Comparison of ENCODE assay signal across 1 cellular context in the genomic region with DNA sequence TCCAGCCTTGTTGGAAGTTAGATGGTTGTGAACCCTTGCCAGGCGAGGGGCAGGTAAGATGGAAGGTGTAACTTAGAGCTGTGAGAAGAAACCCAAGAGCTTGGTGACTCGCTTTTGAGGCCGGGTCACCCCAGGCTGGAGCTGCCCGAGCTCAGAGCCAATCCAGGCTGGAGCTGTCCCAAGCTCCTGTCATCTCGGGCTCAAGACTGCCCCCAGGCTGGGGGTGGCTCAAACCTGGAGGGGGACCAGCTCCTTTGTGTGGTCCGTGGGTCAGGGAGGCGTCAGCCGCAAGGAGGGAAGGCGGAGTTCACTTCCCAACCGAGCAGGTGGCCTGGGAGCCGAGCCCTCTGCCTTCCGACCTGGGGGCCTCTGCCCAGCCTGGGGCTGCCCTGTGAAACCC.
TF ChIP-seq lines count a peak whose summit lies in the region.

No MANE protein-coding gene starts in this region.

TF ChIP-seq in HEK293, 187 proteins besides CTCF, POLR2A, EP300 and RAD21 (continued from another document):
- TF ChIP-seq, protein P1, sequence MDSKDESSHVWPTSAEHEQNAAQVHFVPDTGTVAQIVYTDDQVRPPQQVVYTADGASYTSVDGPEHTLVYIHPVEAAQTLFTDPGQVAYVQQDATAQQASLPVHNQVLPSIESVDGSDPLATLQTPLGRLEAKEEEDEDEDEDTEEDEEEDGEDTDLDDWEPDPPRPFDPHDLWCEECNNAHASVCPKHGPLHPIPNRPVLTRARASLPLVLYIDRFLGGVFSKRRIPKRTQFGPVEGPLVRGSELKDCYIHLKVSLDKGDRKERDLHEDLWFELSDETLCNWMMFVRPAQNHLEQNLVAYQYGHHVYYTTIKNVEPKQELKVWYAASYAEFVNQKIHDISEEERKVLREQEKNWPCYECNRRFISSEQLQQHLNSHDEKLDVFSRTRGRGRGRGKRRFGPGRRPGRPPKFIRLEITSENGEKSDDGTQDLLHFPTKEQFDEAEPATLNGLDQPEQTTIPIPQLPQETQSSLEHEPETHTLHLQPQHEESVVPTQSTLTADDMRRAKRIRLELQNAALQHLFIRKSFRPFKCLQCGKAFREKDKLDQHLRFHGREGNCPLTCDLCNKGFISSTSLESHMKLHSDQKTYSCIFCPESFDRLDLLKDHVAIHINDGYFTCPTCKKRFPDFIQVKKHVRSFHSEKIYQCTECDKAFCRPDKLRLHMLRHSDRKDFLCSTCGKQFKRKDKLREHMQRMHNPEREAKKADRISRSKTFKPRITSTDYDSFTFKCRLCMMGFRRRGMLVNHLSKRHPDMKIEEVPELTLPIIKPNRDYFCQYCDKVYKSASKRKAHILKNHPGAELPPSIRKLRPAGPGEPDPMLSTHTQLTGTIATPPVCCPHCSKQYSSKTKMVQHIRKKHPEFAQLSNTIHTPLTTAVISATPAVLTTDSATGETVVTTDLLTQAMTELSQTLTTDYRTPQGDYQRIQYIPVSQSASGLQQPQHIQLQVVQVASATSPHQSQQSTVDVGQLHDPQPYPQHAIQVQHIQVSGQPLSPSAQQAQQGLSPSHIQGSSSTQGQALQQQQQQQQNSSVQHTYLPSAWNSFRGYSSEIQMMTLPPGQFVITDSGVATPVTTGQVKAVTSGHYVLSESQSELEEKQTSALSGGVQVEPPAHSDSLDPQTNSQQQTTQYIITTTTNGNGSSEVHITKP (tag by site-specific recombination; IDR thresholded peaks at IDR 0.05), result peak; percentile 37; the same call in 1 of the 2 replicates
- TF ChIP-seq ZNF830 (tag by site-specific recombination; IDR thresholded peaks at IDR 0.05; ENCODE audit: low read depth) (no peak), ZNF529 (tag by site-specific recombination; IDR thresholded peaks at IDR 0.05; ENCODE audit: insufficient replicate concordance) (no peak), ZNF626 (tag by site-specific recombination; IDR thresholded peaks at IDR 0.05) (no peak), ZNF558 (tag by site-specific recombination; IDR thresholded peaks at IDR 0.05) (no peak), ZFP37 (tag by site-specific recombination; IDR thresholded peaks at IDR 0.05) (no peak), TRIM28 (IDR thresholded peaks at IDR 0.05; ENCODE audit: borderline replicate concordance, low read length) (no peak), YY1 (tag by site-specific recombination; IDR thresholded peaks at IDR 0.05) (no peak), GLIS1 (tag by site-specific recombination; IDR thresholded peaks at IDR 0.05) (no peak), ZNF777 (tag by site-specific recombination; IDR thresholded peaks at IDR 0.05; ENCODE audit: borderline replicate concordance) (no peak)
- TF ChIP-seq, protein P2, sequence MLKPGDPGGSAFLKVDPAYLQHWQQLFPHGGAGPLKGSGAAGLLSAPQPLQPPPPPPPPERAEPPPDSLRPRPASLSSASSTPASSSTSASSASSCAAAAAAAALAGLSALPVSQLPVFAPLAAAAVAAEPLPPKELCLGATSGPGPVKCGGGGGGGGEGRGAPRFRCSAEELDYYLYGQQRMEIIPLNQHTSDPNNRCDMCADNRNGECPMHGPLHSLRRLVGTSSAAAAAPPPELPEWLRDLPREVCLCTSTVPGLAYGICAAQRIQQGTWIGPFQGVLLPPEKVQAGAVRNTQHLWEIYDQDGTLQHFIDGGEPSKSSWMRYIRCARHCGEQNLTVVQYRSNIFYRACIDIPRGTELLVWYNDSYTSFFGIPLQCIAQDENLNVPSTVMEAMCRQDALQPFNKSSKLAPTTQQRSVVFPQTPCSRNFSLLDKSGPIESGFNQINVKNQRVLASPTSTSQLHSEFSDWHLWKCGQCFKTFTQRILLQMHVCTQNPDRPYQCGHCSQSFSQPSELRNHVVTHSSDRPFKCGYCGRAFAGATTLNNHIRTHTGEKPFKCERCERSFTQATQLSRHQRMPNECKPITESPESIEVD (tag by site-specific recombination; IDR thresholded peaks at IDR 0.05), result no peak
- TF ChIP-seq, protein P3, sequence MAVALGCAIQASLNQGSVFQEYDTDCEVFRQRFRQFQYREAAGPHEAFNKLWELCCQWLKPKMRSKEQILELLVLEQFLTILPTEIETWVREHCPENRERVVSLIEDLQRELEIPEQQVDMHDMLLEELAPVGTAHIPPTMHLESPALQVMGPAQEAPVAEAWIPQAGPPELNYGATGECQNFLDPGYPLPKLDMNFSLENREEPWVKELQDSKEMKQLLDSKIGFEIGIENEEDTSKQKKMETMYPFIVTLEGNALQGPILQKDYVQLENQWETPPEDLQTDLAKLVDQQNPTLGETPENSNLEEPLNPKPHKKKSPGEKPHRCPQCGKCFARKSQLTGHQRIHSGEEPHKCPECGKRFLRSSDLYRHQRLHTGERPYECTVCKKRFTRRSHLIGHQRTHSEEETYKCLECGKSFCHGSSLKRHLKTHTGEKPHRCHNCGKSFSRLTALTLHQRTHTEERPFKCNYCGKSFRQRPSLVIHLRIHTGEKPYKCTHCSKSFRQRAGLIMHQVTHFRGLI (tag by site-specific recombination; IDR thresholded peaks at IDR 0.05), result no peak
- TF ChIP-seq, protein P4, sequence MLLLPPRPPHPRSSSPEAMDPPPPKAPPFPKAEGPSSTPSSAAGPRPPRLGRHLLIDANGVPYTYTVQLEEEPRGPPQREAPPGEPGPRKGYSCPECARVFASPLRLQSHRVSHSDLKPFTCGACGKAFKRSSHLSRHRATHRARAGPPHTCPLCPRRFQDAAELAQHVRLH (tag by site-specific recombination; IDR thresholded peaks at IDR 0.05), result no peak
- TF ChIP-seq, protein P5, sequence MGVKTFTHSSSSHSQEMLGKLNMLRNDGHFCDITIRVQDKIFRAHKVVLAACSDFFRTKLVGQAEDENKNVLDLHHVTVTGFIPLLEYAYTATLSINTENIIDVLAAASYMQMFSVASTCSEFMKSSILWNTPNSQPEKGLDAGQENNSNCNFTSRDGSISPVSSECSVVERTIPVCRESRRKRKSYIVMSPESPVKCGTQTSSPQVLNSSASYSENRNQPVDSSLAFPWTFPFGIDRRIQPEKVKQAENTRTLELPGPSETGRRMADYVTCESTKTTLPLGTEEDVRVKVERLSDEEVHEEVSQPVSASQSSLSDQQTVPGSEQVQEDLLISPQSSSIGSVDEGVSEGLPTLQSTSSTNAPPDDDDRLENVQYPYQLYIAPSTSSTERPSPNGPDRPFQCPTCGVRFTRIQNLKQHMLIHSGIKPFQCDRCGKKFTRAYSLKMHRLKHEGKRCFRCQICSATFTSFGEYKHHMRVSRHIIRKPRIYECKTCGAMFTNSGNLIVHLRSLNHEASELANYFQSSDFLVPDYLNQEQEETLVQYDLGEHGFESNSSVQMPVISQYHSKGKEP (tag by site-specific recombination; IDR thresholded peaks at IDR 0.05), result no peak
- TF ChIP-seq, protein P6, sequence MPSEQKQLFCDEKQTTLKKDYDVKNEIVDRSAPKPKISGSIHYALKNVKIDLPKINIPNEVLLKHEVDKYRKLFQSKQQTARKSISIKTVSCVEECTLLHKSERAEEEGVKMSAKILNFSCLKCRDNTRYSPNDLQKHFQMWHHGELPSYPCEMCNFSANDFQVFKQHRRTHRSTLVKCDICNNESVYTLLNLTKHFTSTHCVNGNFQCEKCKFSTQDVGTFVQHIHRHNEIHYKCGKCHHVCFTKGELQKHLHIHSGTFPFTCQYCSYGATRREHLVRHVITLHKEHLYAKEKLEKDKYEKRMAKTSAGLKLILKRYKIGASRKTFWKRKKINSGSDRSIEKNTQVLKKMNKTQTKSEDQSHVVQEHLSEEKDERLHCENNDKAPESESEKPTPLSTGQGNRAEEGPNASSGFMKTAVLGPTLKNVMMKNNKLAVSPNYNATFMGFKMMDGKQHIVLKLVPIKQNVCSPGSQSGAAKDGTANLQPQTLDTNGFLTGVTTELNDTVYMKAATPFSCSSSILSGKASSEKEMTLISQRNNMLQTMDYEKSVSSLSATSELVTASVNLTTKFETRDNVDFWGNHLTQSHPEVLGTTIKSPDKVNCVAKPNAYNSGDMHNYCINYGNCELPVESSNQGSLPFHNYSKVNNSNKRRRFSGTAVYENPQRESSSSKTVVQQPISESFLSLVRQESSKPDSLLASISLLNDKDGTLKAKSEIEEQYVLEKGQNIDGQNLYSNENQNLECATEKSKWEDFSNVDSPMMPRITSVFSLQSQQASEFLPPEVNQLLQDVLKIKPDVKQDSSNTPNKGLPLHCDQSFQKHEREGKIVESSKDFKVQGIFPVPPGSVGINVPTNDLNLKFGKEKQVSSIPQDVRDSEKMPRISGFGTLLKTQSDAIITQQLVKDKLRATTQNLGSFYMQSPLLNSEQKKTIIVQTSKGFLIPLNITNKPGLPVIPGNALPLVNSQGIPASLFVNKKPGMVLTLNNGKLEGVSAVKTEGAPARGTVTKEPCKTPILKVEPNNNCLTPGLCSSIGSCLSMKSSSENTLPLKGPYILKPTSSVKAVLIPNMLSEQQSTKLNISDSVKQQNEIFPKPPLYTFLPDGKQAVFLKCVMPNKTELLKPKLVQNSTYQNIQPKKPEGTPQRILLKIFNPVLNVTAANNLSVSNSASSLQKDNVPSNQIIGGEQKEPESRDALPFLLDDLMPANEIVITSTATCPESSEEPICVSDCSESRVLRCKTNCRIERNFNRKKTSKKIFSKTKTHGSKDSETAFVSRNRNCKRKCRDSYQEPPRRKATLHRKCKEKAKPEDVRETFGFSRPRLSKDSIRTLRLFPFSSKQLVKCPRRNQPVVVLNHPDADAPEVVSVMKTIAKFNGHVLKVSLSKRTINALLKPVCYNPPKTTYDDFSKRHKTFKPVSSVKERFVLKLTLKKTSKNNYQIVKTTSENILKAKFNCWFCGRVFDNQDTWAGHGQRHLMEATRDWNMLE (tag by site-specific recombination; conservative IDR thresholded peaks at IDR 0.05; ENCODE audit: low read depth), result no peak
- TF ChIP-seq, protein P7, sequence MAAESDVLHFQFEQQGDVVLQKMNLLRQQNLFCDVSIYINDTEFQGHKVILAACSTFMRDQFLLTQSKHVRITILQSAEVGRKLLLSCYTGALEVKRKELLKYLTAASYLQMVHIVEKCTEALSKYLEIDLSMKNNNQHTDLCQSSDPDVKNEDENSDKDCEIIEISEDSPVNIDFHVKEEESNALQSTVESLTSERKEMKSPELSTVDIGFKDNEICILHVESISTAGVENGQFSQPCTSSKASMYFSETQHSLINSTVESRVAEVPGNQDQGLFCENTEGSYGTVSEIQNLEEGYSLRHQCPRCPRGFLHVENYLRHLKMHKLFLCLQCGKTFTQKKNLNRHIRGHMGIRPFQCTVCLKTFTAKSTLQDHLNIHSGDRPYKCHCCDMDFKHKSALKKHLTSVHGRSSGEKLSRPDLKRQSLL (tag by site-specific recombination; IDR thresholded peaks at IDR 0.05), result peak; percentile 18; the same call in 1 of the 2 replicates
- TF ChIP-seq, protein P8, sequence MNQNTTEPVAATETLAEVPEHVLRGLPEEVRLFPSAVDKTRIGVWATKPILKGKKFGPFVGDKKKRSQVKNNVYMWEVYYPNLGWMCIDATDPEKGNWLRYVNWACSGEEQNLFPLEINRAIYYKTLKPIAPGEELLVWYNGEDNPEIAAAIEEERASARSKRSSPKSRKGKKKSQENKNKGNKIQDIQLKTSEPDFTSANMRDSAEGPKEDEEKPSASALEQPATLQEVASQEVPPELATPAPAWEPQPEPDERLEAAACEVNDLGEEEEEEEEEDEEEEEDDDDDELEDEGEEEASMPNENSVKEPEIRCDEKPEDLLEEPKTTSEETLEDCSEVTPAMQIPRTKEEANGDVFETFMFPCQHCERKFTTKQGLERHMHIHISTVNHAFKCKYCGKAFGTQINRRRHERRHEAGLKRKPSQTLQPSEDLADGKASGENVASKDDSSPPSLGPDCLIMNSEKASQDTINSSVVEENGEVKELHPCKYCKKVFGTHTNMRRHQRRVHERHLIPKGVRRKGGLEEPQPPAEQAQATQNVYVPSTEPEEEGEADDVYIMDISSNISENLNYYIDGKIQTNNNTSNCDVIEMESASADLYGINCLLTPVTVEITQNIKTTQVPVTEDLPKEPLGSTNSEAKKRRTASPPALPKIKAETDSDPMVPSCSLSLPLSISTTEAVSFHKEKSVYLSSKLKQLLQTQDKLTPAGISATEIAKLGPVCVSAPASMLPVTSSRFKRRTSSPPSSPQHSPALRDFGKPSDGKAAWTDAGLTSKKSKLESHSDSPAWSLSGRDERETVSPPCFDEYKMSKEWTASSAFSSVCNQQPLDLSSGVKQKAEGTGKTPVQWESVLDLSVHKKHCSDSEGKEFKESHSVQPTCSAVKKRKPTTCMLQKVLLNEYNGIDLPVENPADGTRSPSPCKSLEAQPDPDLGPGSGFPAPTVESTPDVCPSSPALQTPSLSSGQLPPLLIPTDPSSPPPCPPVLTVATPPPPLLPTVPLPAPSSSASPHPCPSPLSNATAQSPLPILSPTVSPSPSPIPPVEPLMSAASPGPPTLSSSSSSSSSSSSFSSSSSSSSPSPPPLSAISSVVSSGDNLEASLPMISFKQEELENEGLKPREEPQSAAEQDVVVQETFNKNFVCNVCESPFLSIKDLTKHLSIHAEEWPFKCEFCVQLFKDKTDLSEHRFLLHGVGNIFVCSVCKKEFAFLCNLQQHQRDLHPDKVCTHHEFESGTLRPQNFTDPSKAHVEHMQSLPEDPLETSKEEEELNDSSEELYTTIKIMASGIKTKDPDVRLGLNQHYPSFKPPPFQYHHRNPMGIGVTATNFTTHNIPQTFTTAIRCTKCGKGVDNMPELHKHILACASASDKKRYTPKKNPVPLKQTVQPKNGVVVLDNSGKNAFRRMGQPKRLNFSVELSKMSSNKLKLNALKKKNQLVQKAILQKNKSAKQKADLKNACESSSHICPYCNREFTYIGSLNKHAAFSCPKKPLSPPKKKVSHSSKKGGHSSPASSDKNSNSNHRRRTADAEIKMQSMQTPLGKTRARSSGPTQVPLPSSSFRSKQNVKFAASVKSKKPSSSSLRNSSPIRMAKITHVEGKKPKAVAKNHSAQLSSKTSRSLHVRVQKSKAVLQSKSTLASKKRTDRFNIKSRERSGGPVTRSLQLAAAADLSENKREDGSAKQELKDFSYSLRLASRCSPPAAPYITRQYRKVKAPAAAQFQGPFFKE (tag by site-specific recombination; IDR thresholded peaks at IDR 0.05; ENCODE audit: borderline replicate concordance), result no peak
- TF ChIP-seq, protein P9, sequence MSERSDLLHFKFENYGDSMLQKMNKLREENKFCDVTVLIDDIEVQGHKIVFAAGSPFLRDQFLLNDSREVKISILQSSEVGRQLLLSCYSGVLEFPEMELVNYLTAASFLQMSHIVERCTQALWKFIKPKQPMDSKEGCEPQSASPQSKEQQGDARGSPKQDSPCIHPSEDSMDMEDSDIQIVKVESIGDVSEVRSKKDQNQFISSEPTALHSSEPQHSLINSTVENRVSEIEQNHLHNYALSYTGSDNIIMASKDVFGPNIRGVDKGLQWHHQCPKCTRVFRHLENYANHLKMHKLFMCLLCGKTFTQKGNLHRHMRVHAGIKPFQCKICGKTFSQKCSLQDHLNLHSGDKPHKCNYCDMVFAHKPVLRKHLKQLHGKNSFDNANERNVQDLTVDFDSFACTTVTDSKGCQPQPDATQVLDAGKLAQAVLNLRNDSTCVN (tag by site-specific recombination; optimal IDR thresholded peaks at IDR 0.05), result no peak
TF ChIP-seq in HEK293: peak in this region for 5.
